16 cellular contexts compared by ENCODE assay signal in the genomic region with DNA sequence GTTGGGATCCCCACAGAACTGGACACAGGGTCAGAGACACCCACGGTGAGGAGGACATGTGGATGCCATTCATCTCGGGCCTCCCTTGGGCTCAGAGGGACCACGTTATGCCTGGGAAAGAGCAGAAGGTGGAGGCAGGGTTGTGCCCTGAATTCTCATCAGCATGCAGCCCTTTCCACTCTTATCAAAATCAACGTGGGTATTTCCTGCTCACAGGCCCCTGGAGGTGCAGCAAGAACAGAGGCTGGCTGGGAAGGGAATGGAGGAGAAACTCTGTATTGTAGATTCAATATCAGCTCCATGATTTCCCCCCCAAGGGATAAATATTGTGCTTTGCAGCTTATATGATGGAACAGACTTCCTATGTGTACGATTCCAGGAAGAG.
DNase-seq lines count a peak whose midpoint lies in the region; ATAC-seq and TF ChIP-seq lines count a peak whose summit lies in the region.
"Had no signal": no experiment of that assay in that cellular context is flagged by ENCODE, and none has a peak within 500 bp of the region (broad histone marks: within the 10 kb centered on the region; RNA-seq: fewer than 3 reads in every experiment).

No MANE protein-coding gene starts in this region.

- H3K9me3 ChIP-seq in body of pancreas (no peaks in the 10 kb centered on the region), muscle layer of colon (ENCODE audit: low read length) (no peaks in the 10 kb centered on the region)

- in situ Hi-C loops in GM13977 (cut with MboI; ENCODE audit: low pct_unique_long_range_greater_than_20kb, low sequenced_read_pairs, unreplicated experiment): no loop called here

- H3K4me3 ChIP-seq in body of pancreas (no peak overlapping the region), muscle layer of colon (ENCODE audit: low read depth in 1 of 2, low read length in 2 of 2) (no peak overlapping the region)

- H3K27me3 Mint-ChIP-seq in stimulated activated memory B cell treated with anti-CD40 and anti-IgM and Interleukin-4, amounts not matched to agents 10 μg/mL and 1 μg/mL and 100 μg/mL, for 72 hours: no peaks in the 10 kb centered on the region
- H3K27me3 Mint-ChIP-seq: CD8-positive, alpha-beta memory T cell had no signal

- TF ChIP-seq CTCF in C4-2B (conservative IDR thresholded peaks at IDR 0.05): no peak
- no peak for TF ChIP-seq CTCF in body of pancreas (IDR thresholded peaks at IDR 0.05)
- no peak for TF ChIP-seq CTCF in GM13977 (IDR thresholded peaks at IDR 0.05; ENCODE audit: extremely low read depth, insufficient read depth, missing control alignments)

- peak overlapping the region; percentile 98 for H3K27ac Mint-ChIP-seq in stimulated activated memory B cell treated with anti-CD40 and anti-IgM and Interleukin-4, amounts not matched to agents 10 μg/mL and 1 μg/mL and 100 μg/mL, for 72 hours
- H3K27ac Mint-ChIP-seq: activated CD8-positive, alpha-beta memory T cell treated with anti-CD3 and anti-CD28 coated beads, Interleukin-2, amount 10 ng/mL, durations not matched to agents 7 days and 5 days; activated T-helper 17 cell treated with anti-CD3 and anti-CD28 coated beads, Interleukin-2, amount 50 U/mL, for 72 hours had no signal

- intact Hi-C loops in body of pancreas (cut with DNase I): no loop called here

- H3K4me3 Mint-ChIP-seq in stimulated activated memory B cell treated with anti-CD40 and anti-IgM and Interleukin-4, amounts not matched to agents 10 μg/mL and 1 μg/mL and 100 μg/mL, for 72 hours: peak overlapping the region; percentile 9
- H3K4me3 Mint-ChIP-seq: activated CD8-positive, alpha-beta memory T cell treated with anti-CD3 and anti-CD28 coated beads, Interleukin-2, amount 10 ng/mL, durations not matched to agents 7 days and 5 days; activated T-helper 17 cell treated with anti-CD3 and anti-CD28 coated beads, Interleukin-2, amount 50 U/mL, for 72 hours; CD8-positive, alpha-beta memory T cell had no signal

- H3K27me3 ChIP-seq in body of pancreas: no peaks in the 10 kb centered on the region
- H3K27me3 ChIP-seq in muscle layer of colon (ENCODE audit: control insufficient read depth in 1 of 2, insufficient read depth in 2 of 2, low read length in 2 of 2): no peaks in the 10 kb centered on the region

- H3K36me3 Mint-ChIP-seq in stimulated activated memory B cell treated with anti-CD40 and anti-IgM and Interleukin-4, amounts not matched to agents 10 μg/mL and 1 μg/mL and 100 μg/mL, for 72 hours: peaks cover 59% of the 10 kb centered on the region
- H3K36me3 Mint-ChIP-seq: CD8-positive, alpha-beta memory T cell had no signal

- ATAC-seq in body of pancreas: peak; percentile 22
- ATAC-seq in stimulated activated memory B cell treated with anti-CD40 and anti-IgM and Interleukin-4, amounts not matched to agents 10 μg/mL and 1 μg/mL and 100 μg/mL, for 72 hours: peak; percentile 27
- ATAC-seq: activated CD8-positive, alpha-beta memory T cell treated with anti-CD3 and anti-CD28 coated beads, Interleukin-2, amount 10 ng/mL, durations not matched to agents 7 days and 5 days; activated T-helper 17 cell treated with anti-CD3 and anti-CD28 coated beads, Interleukin-2, amount 50 U/mL, for 72 hours had no signal

- no peaks in the 10 kb centered on the region for H3K9me3 Mint-ChIP-seq in stimulated activated memory B cell treated with anti-CD40 and anti-IgM and Interleukin-4, amounts not matched to agents 10 μg/mL and 1 μg/mL and 100 μg/mL, for 72 hours
- H3K9me3 Mint-ChIP-seq: activated T-helper 17 cell treated with anti-CD3 and anti-CD28 coated beads, Interleukin-2, amount 50 U/mL, for 72 hours; CD8-positive, alpha-beta memory T cell had no signal

- H3K27ac ChIP-seq in C4-2B: peak overlapping the region; percentile 32
- H3K27ac ChIP-seq in body of pancreas: peak overlapping the region; percentile 34 to 50 (median 36)
- H3K27ac ChIP-seq in muscle layer of colon (ENCODE audit: low read depth, low read length): peak overlapping the region; percentile 54
- H3K27ac ChIP-seq: RWPE1 had no signal

- TF ChIP-seq POLR2A in body of pancreas (IDR thresholded peaks at IDR 0.05): no peak

- H3K9ac ChIP-seq in muscle layer of colon (ENCODE audit: low read length): no peak overlapping the region

- H3K36me3 ChIP-seq in body of pancreas (replicated peaks in 1 of 2; ENCODE audit: insufficient read depth in 1 of 2, low read depth in 2 of 2): no peaks in the 10 kb centered on the region
- H3K36me3 ChIP-seq in muscle layer of colon (ENCODE audit: insufficient read depth, low read length): no peaks in the 10 kb centered on the region

- peak in 1 of 4 donors; percentile 16 for DNase-seq in body of pancreas
- DNase-seq in COR-L47 (lab: John Stamatoyannopoulos, UW): no peak
- DNase-seq in effector CD4-positive, alpha-beta T cell: no peak
- DNase-seq in GM13977 (ENCODE audit: low spot score): no peak
- DNase-seq: activated CD4-positive, alpha-beta T cell treated with anti-CD3 and anti-CD28 coated beads for 4 hours; activated CD8-positive, alpha-beta memory T cell treated with anti-CD3 and anti-CD28 coated beads, Interleukin-2, amount 10 ng/mL, durations not matched to agents 7 days and 5 days; CD8-positive, alpha-beta memory T cell; NCI-H1105; NCI-H524 treated with DMSO at 0.1 percent for 48 hours; nucleus accumbens; stimulated activated CD4-positive, alpha-beta T cell treated with anti-CD3 and anti-CD28 coated beads, Interleukin-1b, Interleukin-23, amount 100 ng/mL, for 48 hours had no signal

- H3K4me1 ChIP-seq in body of pancreas: peaks cover 26% of the 10 kb centered on the region
- peaks cover 66% of the 10 kb centered on the region for H3K4me1 ChIP-seq in muscle layer of colon (ENCODE audit: insufficient read depth, low read length)

- H3K4me1 Mint-ChIP-seq in stimulated activated memory B cell treated with anti-CD40 and anti-IgM and Interleukin-4, amounts not matched to agents 10 μg/mL and 1 μg/mL and 100 μg/mL, for 72 hours: peaks cover 96% of the 10 kb centered on the region
- H3K4me1 Mint-ChIP-seq: activated CD8-positive, alpha-beta memory T cell treated with anti-CD3 and anti-CD28 coated beads, Interleukin-2, amount 10 ng/mL, durations not matched to agents 7 days and 5 days; activated T-helper 17 cell treated with anti-CD3 and anti-CD28 coated beads, Interleukin-2, amount 50 U/mL, for 72 hours; CD8-positive, alpha-beta memory T cell had no signal

- WGBS in body of pancreas, 2 donors: 24 to 34% methylated on average over 5 of the region's 5 CpGs
